In genomic region chr10:131027256-131027655, GRCh38 we compare ENCODE assay signal across 9 cellular contexts.
"Had no signal": no experiment of that assay in that cellular context is flagged by ENCODE, and none has a peak within 500 bp of the region (broad histone marks: within the 10 kb centered on the region; RNA-seq: fewer than 3 reads in every experiment).

No MANE protein-coding gene starts in this region.

- DNase-seq: GM23248, GOT3, H7, HFFc6, IMR-90, KG1 had no signal

- H3K27ac ChIP-seq: GM23248 had no signal

- H3K27ac Mint-ChIP-seq: HFFc6 had no signal

- H3K4me3 ChIP-seq: GM23248, HAP-1, K562 had no signal

- H3K36me3 ChIP-seq: HAP-1 had no signal

- H3K4me3 Mint-ChIP-seq: HFFc6 had no signal

- ATAC-seq: HCT116, K562 had no signal

- H3K9me3 ChIP-seq: HAP-1 had no signal

- H3K4me1 ChIP-seq: HAP-1 had no signal
